In the genomic region with DNA sequence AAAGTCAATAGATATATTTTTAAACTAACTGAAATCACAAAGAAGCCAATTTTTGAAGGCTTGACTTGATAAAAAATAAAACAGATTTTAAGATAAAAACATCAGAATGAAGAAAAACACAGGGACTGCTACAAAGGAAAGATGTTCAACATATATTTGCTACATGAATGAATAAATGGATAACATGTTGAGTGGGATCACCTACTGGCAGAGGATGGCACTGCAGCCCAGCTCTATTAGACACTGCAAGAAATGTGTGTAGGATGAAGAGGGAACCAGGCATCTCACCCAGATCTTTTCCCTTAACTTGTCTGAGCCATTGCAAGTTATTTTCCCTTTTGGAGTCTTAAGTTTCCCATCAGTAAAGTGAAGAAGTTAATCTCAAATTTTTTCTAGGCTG, we compare ENCODE assay signal across 16 cellular contexts. TPM values are rescaled to one million over a fixed set of nuclear protein-coding genes. Genes with fewer than 3 reads are reported as not detected.
DNase-seq lines count a peak whose midpoint lies in the region; FAIRE-seq and TF ChIP-seq lines count a peak whose summit lies in the region.
"Had no signal": no experiment of that assay in that cellular context is flagged by ENCODE, and none has a peak within 500 bp of the region (broad histone marks: within the 10 kb centered on the region; RNA-seq: fewer than 3 reads in every experiment).

No MANE protein-coding gene starts in this region.

- no peak overlapping the region for H3K4me3 ChIP-seq in HFF-Myc (replicated peaks; ENCODE audit: low read depth, low read length)
- H3K4me3 ChIP-seq in bronchial epithelial cell (ENCODE audit: low read depth, low read length), result no peak overlapping the region

- FAIRE-seq in bronchial epithelial cell (lab: Jason Lieb, UNC), result no peak

- DNase-seq in DMS53 (lab: John Stamatoyannopoulos, UW) (peak; percentile 22), DMS53 treated with DMSO at 0.1 percent for 48 hours (lab: John Stamatoyannopoulos, UW; ENCODE audit: unreplicated experiment) (no peak), HFF-Myc (ENCODE audit: extremely low read depth, low read depth) (no peak), bronchial epithelial cell (ENCODE audit: low read depth) (no peak), neural crest cell (ENCODE audit: low read depth, low spot score) (no peak), DMS114 treated with DMSO at 0.1 percent for 48 hours (lab: John Stamatoyannopoulos, UW; ENCODE audit: unreplicated experiment) (no peak), H4 (ENCODE audit: low spot score) (no peak), GF-D8 (lab: John Stamatoyannopoulos, UW) (no peak)
- DNase-seq: activated CD8-positive, alpha-beta memory T cell treated with anti-CD3 and anti-CD28 coated beads, Interleukin-2, amount 50 U/mL, for 4 hours; dermis blood vessel endothelial cell; head of caudate nucleus had no signal

- H3K36me3 Mint-ChIP-seq in neural crest cell (ENCODE audit: low read depth), result peaks cover 6% of the 10 kb centered on the region
- H3K36me3 Mint-ChIP-seq: activated naive CD8-positive, alpha-beta T cell had no signal

- TF ChIP-seq CTCF in HFF-Myc (IDR thresholded peaks at IDR 0.05; ENCODE audit: low read depth, low read length, missing control alignments) (peak; percentile 40), bronchial epithelial cell (IDR thresholded peaks at IDR 0.05; ENCODE audit: insufficient read depth, low read length, severe bottlenecking) (peak; percentile 27), neural crest cell (conservative IDR thresholded peaks at IDR 0.05) (peak; percentile 58)

- H3K9me3 Mint-ChIP-seq in neural crest cell, result peaks cover 9% of the 10 kb centered on the region

- no peaks in the 10 kb centered on the region for H3K27me3 ChIP-seq in bronchial epithelial cell (ENCODE audit: control insufficient read depth, insufficient read depth, low read length)

- no peak overlapping the region for H3K4me3 Mint-ChIP-seq in neural crest cell
- H3K4me3 Mint-ChIP-seq: activated naive CD8-positive, alpha-beta T cell had no signal

- peaks cover 10% of the 10 kb centered on the region for H3K4me1 Mint-ChIP-seq in neural crest cell

- H3K36me3 ChIP-seq in bronchial epithelial cell (ENCODE audit: control insufficient read depth, insufficient read depth, low read length), result no peaks in the 10 kb centered on the region

- no peak overlapping the region for H3K27ac Mint-ChIP-seq in neural crest cell (ENCODE audit: unreplicated experiment)
- H3K27ac Mint-ChIP-seq: activated naive CD8-positive, alpha-beta T cell had no signal

- no peaks in the 10 kb centered on the region for H3K27me3 Mint-ChIP-seq in neural crest cell (ENCODE audit: low read depth)

RNA-seq across cellular contexts. Expression of gene AIPL1, which starts 4.2 kb away (rescaled TPM):
- total RNA-seq in bronchial epithelial cell (under 0.01 TPM in 1 of 2 replicates, not detected in the other), neural crest cell (not detected in 2 replicates)
- not detected in 2 replicates for total RNA-seq in H4 (2014; rRNA removed; shearing (Covaris generic))
- total RNA-seq: A172, Daoy, dermis blood vessel endothelial cell, left lobe of liver, urinary bladder had no signal

RNA-seq across cellular contexts. Expression of gene PIMREG, which starts 13.5 kb away (rescaled TPM):
- total RNA-seq in bronchial epithelial cell (0.13 and 0.26 TPM in 2 replicates), neural crest cell (115 and 120 TPM in 2 replicates)
- total RNA-seq in H4 (2014; rRNA removed; shearing (Covaris generic)), result 30.7 and 50.8 TPM in 2 replicates

Comparison
In these comparisons a context has a peak if more than half of its experiments do, and no peak if none do; other contexts are left out.
1. RNA of gene PIMREG, which starts 13.5 kb away (total RNA-seq): 115 to 120 TPM in neural crest cell and 30.7 to 50.8 TPM in H4; 0.13 to 0.26 TPM in bronchial epithelial cell; every median in the first group is over 10 times any median in the second.
2. Peak in every context shown above with its lines, with median percentiles within 50 percentile points of each other: CTCF ChIP-seq.